ENCODE assay signal across 12 cellular contexts in the genomic region with DNA sequence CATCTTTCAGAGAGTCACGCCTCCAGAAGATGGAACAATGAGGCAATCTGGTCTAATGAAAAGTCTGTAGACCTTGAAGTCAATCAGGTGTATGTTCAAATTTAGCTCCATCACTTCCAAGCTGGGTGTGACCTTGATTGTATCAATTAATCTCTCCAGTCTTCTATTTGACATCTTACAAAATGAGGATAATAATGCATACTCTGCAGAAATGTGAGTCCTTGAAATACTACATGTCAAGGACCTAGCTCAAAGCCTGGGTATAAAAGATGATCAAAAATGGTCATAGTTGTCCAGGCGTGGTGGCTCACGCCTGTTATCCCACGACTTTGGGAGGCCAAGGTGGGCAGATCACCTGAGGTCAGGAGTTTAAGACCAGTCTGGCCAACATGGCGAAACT. TPM values are rescaled to one million over a fixed set of nuclear protein-coding genes. Genes with fewer than 3 reads are reported as not detected.
"Had no signal": no experiment of that assay in that cellular context is flagged by ENCODE, and none has a peak within 500 bp of the region (broad histone marks: within the 10 kb centered on the region; RNA-seq: fewer than 3 reads in every experiment).

No MANE protein-coding gene starts in this region.

- ATAC-seq: GM23338, HCT116 had no signal

- H2AFZ ChIP-seq: GM23248, GM23338 had no signal

- H3K9me3 ChIP-seq: HAP-1 had no signal

- FAIRE-seq: H1, H54 had no signal

- H3K4me2 ChIP-seq: GM23338 had no signal

- H3K27ac ChIP-seq: GM23248 had no signal

- H3K36me3 ChIP-seq: HAP-1 had no signal

- H3K4me3 ChIP-seq: GM23248, GM23338, HAP-1 had no signal

- DNase-seq: GM23248, GOT3, H7, H9, HCEC 1CT, HFFc6 had no signal

- H3K9ac ChIP-seq: GM23248 had no signal

RNA-seq across cellular contexts. Expression of gene CGA, which starts 29.8 kb away (rescaled TPM):
- total RNA-seq: GM23338, H1, H4, H7, H9 had no signal
- polyA plus RNA-seq: GM23338, H1 had no signal
